ENCODE assay signal across 15 cellular contexts in the genomic region with DNA sequence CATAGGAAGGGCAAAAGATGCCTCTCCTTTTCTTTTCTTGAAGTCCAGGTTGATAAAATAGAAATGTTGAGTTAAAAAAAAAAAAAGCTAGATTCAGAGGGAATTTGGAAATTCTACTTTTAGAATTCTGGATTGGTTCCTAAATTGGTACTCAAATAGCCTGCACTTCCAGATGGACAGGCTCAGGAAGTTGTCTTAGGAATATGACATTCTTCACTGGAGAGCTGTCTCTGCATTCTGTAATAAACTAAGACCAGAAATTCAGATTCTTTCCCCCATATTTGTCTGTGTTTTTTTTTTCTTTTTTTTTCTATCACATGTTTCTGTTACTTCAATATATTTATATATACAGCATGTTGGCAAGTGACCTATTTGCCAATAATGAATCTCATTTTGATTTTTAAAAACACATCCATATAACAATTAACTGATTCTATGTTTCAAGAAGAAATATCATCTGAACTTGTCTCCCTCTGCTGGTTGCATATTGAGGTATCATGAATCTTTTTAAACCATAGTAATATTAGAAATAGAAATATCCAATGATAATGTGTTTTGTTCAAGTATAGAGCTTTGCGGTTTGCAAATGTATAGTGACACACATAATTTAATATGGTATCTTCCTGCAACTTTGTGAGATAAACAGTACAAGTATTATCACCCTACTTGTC. TPM values are rescaled to one million over a fixed set of nuclear protein-coding genes. Genes with fewer than 3 reads are reported as not detected.
DNase-seq lines count a peak whose midpoint lies in the region; ATAC-seq and TF ChIP-seq lines count a peak whose summit lies in the region.
"Had no signal": no experiment of that assay in that cellular context is flagged by ENCODE, and none has a peak within 500 bp of the region (broad histone marks: within the 10 kb centered on the region; RNA-seq: fewer than 3 reads in every experiment).

No MANE protein-coding gene starts in this region.

- no peaks in the 10 kb centered on the region for H3K36me3 Mint-ChIP-seq in type B pancreatic cell
- H3K36me3 Mint-ChIP-seq in naive thymus-derived CD8-positive, alpha-beta T cell = no peaks in the 10 kb centered on the region
- H3K36me3 Mint-ChIP-seq: CD4-positive, alpha-beta memory T cell had no signal

- H3K9me3 Mint-ChIP-seq in type B pancreatic cell = no peaks in the 10 kb centered on the region
- peaks cover 0 to 15% (median 7%) of the 10 kb centered on the region in 9 donors for H3K9me3 Mint-ChIP-seq in naive thymus-derived CD8-positive, alpha-beta T cell

- no peaks in the 10 kb centered on the region for H3K36me3 ChIP-seq in cardiac muscle cell
- no peaks in the 10 kb centered on the region for H3K36me3 ChIP-seq in left ventricle myocardium inferior
- no peaks in the 10 kb centered on the region for H3K36me3 ChIP-seq in RWPE2 (ENCODE audit: low read depth)
- H3K36me3 ChIP-seq: thoracic aorta had no signal

- DNase-seq in cardiac muscle cell (ENCODE audit: low read depth in 1 of 2, low spot score in 1 of 2) (peak in 1 of 2 donors; percentile 29), left ventricle myocardium inferior (no peak), RWPE2 (ENCODE audit: low spot score) (no peak), foreskin keratinocyte (no peak), type B pancreatic cell (ENCODE audit: extremely low spot score, unreplicated experiment) (no peak), GOT3 (lab: John Stamatoyannopoulos, UW) (no peak), coronary artery (ENCODE audit: low spot score) (no peak)
- no peak for DNase-seq in naive thymus-derived CD8-positive, alpha-beta T cell
- DNase-seq: activated T-cell treated with anti-CD3 and anti-CD28 coated beads, Interleukin-2, amount 50 U/mL, for 72 hours; CD4-positive, alpha-beta memory T cell; MM.1S; retina had no signal

- peaks cover 4% of the 10 kb centered on the region for H3K4me1 Mint-ChIP-seq in type B pancreatic cell (ENCODE audit: unreplicated experiment)
- no peaks in the 10 kb centered on the region for H3K4me1 Mint-ChIP-seq in naive thymus-derived CD8-positive, alpha-beta T cell
- H3K4me1 Mint-ChIP-seq: CD4-positive, alpha-beta memory T cell; central memory CD8-positive, alpha-beta T cell had no signal

- H3K27me3 Mint-ChIP-seq in type B pancreatic cell = no peaks in the 10 kb centered on the region
- H3K27me3 Mint-ChIP-seq in naive thymus-derived CD8-positive, alpha-beta T cell = peaks cover 0 to 3% (median 0%) of the 10 kb centered on the region in 5 donors
- H3K27me3 Mint-ChIP-seq: CD4-positive, alpha-beta memory T cell; central memory CD8-positive, alpha-beta T cell had no signal

- H3K27me3 ChIP-seq in cardiac muscle cell (no peaks in the 10 kb centered on the region), left ventricle myocardium inferior (ENCODE audit: low read depth) (no peaks in the 10 kb centered on the region), RWPE2 (ENCODE audit: insufficient read depth, poor library complexity, severe bottlenecking) (no peaks in the 10 kb centered on the region), foreskin keratinocyte (peaks cover 7% of the 10 kb centered on the region)

- H3K27ac ChIP-seq in cardiac muscle cell (no peak overlapping the region), left ventricle myocardium inferior (replicated peaks) (no peak overlapping the region), RWPE2 (ENCODE audit: poor library complexity, severe bottlenecking) (no peak overlapping the region), foreskin keratinocyte (no peak overlapping the region), coronary artery (no peak overlapping the region)
- H3K27ac ChIP-seq: thoracic aorta had no signal

- H3K4me3 ChIP-seq in cardiac muscle cell (no peak overlapping the region), left ventricle myocardium inferior (no peak overlapping the region), RWPE2 (ENCODE audit: severe bottlenecking) (no peak overlapping the region), coronary artery (no peak overlapping the region)
- H3K4me3 ChIP-seq: thoracic aorta had no signal

- no peaks in the 10 kb centered on the region for H3K9me3 ChIP-seq in cardiac muscle cell (ENCODE audit: low read depth)
- H3K9me3 ChIP-seq in left ventricle myocardium inferior (replicated peaks) = no peaks in the 10 kb centered on the region
- no peaks in the 10 kb centered on the region for H3K9me3 ChIP-seq in RWPE2 (ENCODE audit: severe bottlenecking)
- H3K9me3 ChIP-seq: thoracic aorta had no signal

- H3K4me1 ChIP-seq in cardiac muscle cell (ENCODE audit: low read depth) = no peaks in the 10 kb centered on the region
- no peaks in the 10 kb centered on the region for H3K4me1 ChIP-seq in left ventricle myocardium inferior
- no peaks in the 10 kb centered on the region for H3K4me1 ChIP-seq in RWPE2 (ENCODE audit: insufficient read depth, poor library complexity, severe bottlenecking)
- no peaks in the 10 kb centered on the region for H3K4me1 ChIP-seq in foreskin keratinocyte

- H3K27ac Mint-ChIP-seq in type B pancreatic cell = no peak overlapping the region
- H3K27ac Mint-ChIP-seq in naive thymus-derived CD8-positive, alpha-beta T cell = no peak overlapping the region
- H3K27ac Mint-ChIP-seq: activated T-cell treated with anti-CD3 and anti-CD28 coated beads, Interleukin-2, amount 50 U/mL, for 72 hours; CD4-positive, alpha-beta memory T cell had no signal

- H3K4me3 Mint-ChIP-seq in type B pancreatic cell = no peak overlapping the region
- no peak overlapping the region for H3K4me3 Mint-ChIP-seq in naive thymus-derived CD8-positive, alpha-beta T cell
- H3K4me3 Mint-ChIP-seq: activated T-cell treated with anti-CD3 and anti-CD28 coated beads, Interleukin-2, amount 50 U/mL, for 72 hours; CD4-positive, alpha-beta memory T cell; central memory CD8-positive, alpha-beta T cell had no signal

- intact Hi-C loops in left ventricle myocardium inferior (cut with micrococcal nuclease) = no loop called here

- TF ChIP-seq CTCF in cardiac muscle cell (IDR thresholded peaks at IDR 0.05; ENCODE audit: low read depth, low read length) = peak; percentile 27
- no peak for TF ChIP-seq CTCF in left ventricle myocardium inferior (IDR thresholded peaks at IDR 0.05; ENCODE audit: borderline replicate concordance)
- peak; percentile 34 for TF ChIP-seq CTCF in RWPE2 (IDR thresholded peaks at IDR 0.05; ENCODE audit: poor library complexity, severe bottlenecking)
- TF ChIP-seq CTCF in foreskin keratinocyte (conservative IDR thresholded peaks at IDR 0.05) = peak; percentile 46
- TF ChIP-seq CTCF in type B pancreatic cell (conservative IDR thresholded peaks at IDR 0.05) = peak; percentile 67
- no peak for TF ChIP-seq CTCF in coronary artery (IDR thresholded peaks at IDR 0.05)

- POLR2A ChIA-PET in naive thymus-derived CD8-positive, alpha-beta T cell (lab: Charles Lee) = no interaction called here

- ATAC-seq in RWPE2 (ENCODE audit: low read depth) = no peak
- ATAC-seq in foreskin keratinocyte = no peak
- ATAC-seq in naive thymus-derived CD8-positive, alpha-beta T cell = no peak
- ATAC-seq: activated T-cell treated with anti-CD3 and anti-CD28 coated beads, Interleukin-2, amount 50 U/mL, for 72 hours had no signal

RNA-seq across cellular contexts. Expression of gene LSAMP, which starts 8.5 kb away (rescaled TPM):
- total RNA-seq in cardiac muscle cell = 4.8 and 6.0 TPM in 2 replicates
- 4.4 and 4.6 TPM in 2 replicates for polyA plus RNA-seq in cardiac muscle cell
- 1.2 TPM for total RNA-seq in left ventricle myocardium inferior
- total RNA-seq in foreskin keratinocyte = 0.04 TPM in 1 of 2 replicates, not detected in the other
- polyA plus RNA-seq in foreskin keratinocyte = not detected in 2 replicates
- total RNA-seq in type B pancreatic cell (ENCODE audit: low replicate concordance) = 17.0 and 64.9 TPM in 2 replicates
- not detected for total RNA-seq in naive thymus-derived CD8-positive, alpha-beta T cell
- not detected for polyA plus RNA-seq in naive thymus-derived CD8-positive, alpha-beta T cell
- total RNA-seq: activated T-cell treated with anti-CD3 and anti-CD28 coated beads, Interleukin-2, amount 50 U/mL, for 72 hours; CD4-positive, alpha-beta memory T cell; lung microvascular endothelial cell had no signal
- polyA plus RNA-seq: CD4-positive, alpha-beta memory T cell had no signal

Comparison
In these comparisons a context has a peak if more than half of its experiments do, and no peak if none do; other contexts are left out.
1. CTCF ChIP-seq: peak in cardiac muscle cell (single experiment), RWPE2 (single experiment), foreskin keratinocyte (single experiment) and type B pancreatic cell (single experiment); none in left ventricle myocardium inferior (single experiment) and coronary artery (single experiment).